27 cellular contexts compared by ENCODE assay signal in the genomic region with DNA sequence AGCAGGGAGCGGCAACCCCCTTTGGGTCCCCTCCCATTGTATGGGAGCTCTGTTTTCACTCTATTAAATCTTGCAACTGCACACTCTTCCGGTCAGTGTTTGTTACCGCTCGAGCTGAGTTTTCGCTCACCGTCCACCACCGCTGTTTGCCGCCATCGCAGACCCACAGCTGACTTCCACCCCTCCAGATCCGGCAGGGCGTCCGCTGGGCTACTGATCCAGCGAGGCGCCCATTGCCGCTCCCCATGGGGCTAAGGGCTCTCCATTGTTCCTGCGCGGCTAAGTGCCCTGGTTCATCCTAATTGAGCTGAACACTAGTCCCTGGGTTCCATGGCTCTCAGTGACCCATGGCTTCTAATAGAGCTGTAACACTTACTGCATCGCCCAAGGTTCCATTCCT.
"Had no signal": no experiment of that assay in that cellular context is flagged by ENCODE, and none has a peak within 500 bp of the region (broad histone marks: within the 10 kb centered on the region; RNA-seq: fewer than 3 reads in every experiment).

No MANE protein-coding gene starts in this region.

- H3K4me1 ChIP-seq: parathyroid adenoma, psoas muscle, right lobe of liver, sigmoid colon, stomach, tibial artery, transverse colon, upper lobe of right lung, uterus had no signal

- H2AFZ ChIP-seq: parathyroid adenoma had no signal

- H3K9me3 Mint-ChIP-seq: natural killer cell treated with Interleukin-12 subunit alpha and Interleukin-12 subunit beta and Interleukin-15 and Interleukin-18, amount 100 ng/mL, for 72 hours; nephron progenitor cell; neural crest cell; stimulated activated effector memory CD8-positive, alpha-beta T cell treated with anti-CD3 and anti-CD28 coated beads, Interleukin-12 subunit alpha, Interleukin-12 subunit beta, amount 100 ng/mL, for 72 hours; stimulated activated naive B cell treated with anti-CD40 and anti-IgM and Interleukin-4, amounts not matched to agents 10 μg/mL and 1 μg/mL and 100 μg/mL, for 72 hours; stimulated activated naive CD8-positive, alpha-beta T cell treated with anti-CD3 and anti-CD28 coated beads, Interleukin-15, Interleukin-2, amounts not matched to agents 100 ng/mL and 50 ng/mL, for 24 hours; type B pancreatic cell had no signal

- H3K79me2 ChIP-seq: parathyroid adenoma had no signal

- H3K36me3 ChIP-seq: ovary, right lobe of liver, sigmoid colon, stomach, tibial artery, transverse colon, upper lobe of right lung, uterus had no signal

- H3K9ac ChIP-seq: parathyroid adenoma had no signal

- H3K27ac Mint-ChIP-seq: natural killer cell treated with Interleukin-12 subunit alpha and Interleukin-12 subunit beta and Interleukin-15 and Interleukin-18, amount 100 ng/mL, for 72 hours; nephron progenitor cell; stimulated activated effector memory CD8-positive, alpha-beta T cell treated with anti-CD3 and anti-CD28 coated beads, Interleukin-12 subunit alpha, Interleukin-12 subunit beta, amount 100 ng/mL, for 72 hours; stimulated activated naive B cell treated with anti-CD40 and anti-IgM and Interleukin-4, amounts not matched to agents 10 μg/mL and 1 μg/mL and 100 μg/mL, for 72 hours; stimulated activated naive CD8-positive, alpha-beta T cell treated with anti-CD3 and anti-CD28 coated beads, Interleukin-15, Interleukin-2, amounts not matched to agents 100 ng/mL and 50 ng/mL, for 24 hours; type B pancreatic cell had no signal

- H3K27me3 ChIP-seq: ovary, right lobe of liver, sigmoid colon, stomach, transverse colon, upper lobe of right lung, uterus had no signal

- H3K4me1 Mint-ChIP-seq: naive thymus-derived CD8-positive, alpha-beta T cell; nephron progenitor cell; neural crest cell; stimulated activated effector memory CD8-positive, alpha-beta T cell treated with anti-CD3 and anti-CD28 coated beads, Interleukin-12 subunit alpha, Interleukin-12 subunit beta, amount 100 ng/mL, for 72 hours; stimulated activated naive B cell treated with anti-CD40 and anti-IgM and Interleukin-4, amounts not matched to agents 10 μg/mL and 1 μg/mL and 100 μg/mL, for 72 hours had no signal

- H3K4me3 Mint-ChIP-seq: naive thymus-derived CD8-positive, alpha-beta T cell; natural killer cell treated with Interleukin-12 subunit alpha and Interleukin-12 subunit beta and Interleukin-15 and Interleukin-18, amount 100 ng/mL, for 72 hours; nephron progenitor cell; neural crest cell; stimulated activated effector memory CD8-positive, alpha-beta T cell treated with anti-CD3 and anti-CD28 coated beads, Interleukin-12 subunit alpha, Interleukin-12 subunit beta, amount 100 ng/mL, for 72 hours; stimulated activated naive B cell treated with anti-CD40 and anti-IgM and Interleukin-4, amounts not matched to agents 10 μg/mL and 1 μg/mL and 100 μg/mL, for 72 hours; stimulated activated naive CD8-positive, alpha-beta T cell treated with anti-CD3 and anti-CD28 coated beads, Interleukin-15, Interleukin-2, amounts not matched to agents 100 ng/mL and 50 ng/mL, for 24 hours; type B pancreatic cell had no signal

- H3K36me3 Mint-ChIP-seq: naive thymus-derived CD8-positive, alpha-beta T cell; natural killer cell treated with Interleukin-12 subunit alpha and Interleukin-12 subunit beta and Interleukin-15 and Interleukin-18, amount 100 ng/mL, for 72 hours; stimulated activated effector memory CD8-positive, alpha-beta T cell treated with anti-CD3 and anti-CD28 coated beads, Interleukin-12 subunit alpha, Interleukin-12 subunit beta, amount 100 ng/mL, for 72 hours; stimulated activated naive B cell treated with anti-CD40 and anti-IgM and Interleukin-4, amounts not matched to agents 10 μg/mL and 1 μg/mL and 100 μg/mL, for 72 hours; type B pancreatic cell had no signal

- H3K9me3 ChIP-seq: ovary, psoas muscle, right lobe of liver, sigmoid colon, stomach, tibial artery, transverse colon, upper lobe of right lung, uterus had no signal

- DNase-seq: naive thymus-derived CD8-positive, alpha-beta T cell; nephron progenitor cell; occipital lobe; ovary; posterior cingulate gyrus; psoas muscle; right cardiac atrium; right lobe of liver; sigmoid colon; small intestine; stimulated activated CD4-positive, alpha-beta T cell treated with anti-CD3 and anti-CD28 coated beads, Interleukin-15, amount 100 ng/mL, for 24 hours; stimulated activated CD4-positive, alpha-beta T cell treated with anti-CD3 and anti-CD28 coated beads, Interleukin-2, amount 100 ng/mL, for 24 hours; stimulated activated CD4-positive, alpha-beta T cell treated with anti-CD3 and anti-CD28 coated beads, Interleukin-2, amount 100 ng/mL, for 48 hours; stimulated activated CD4-positive, alpha-beta T cell treated with anti-CD3 and anti-CD28 coated beads, Interleukin-4, amount 100 ng/mL, for 24 hours; stimulated activated naive B cell treated with anti-CD40 and anti-IgM and Interleukin-4, amounts not matched to agents 10 μg/mL and 1 μg/mL and 100 μg/mL, for 72 hours; stimulated activated naive CD4-positive, alpha-beta T cell treated with Interleukin-2 at 50 U/mL for 16 hours; stomach; tibial artery; transverse colon; upper lobe of right lung; uterus had no signal

- H3K27ac ChIP-seq: ovary, parathyroid adenoma, psoas muscle, right lobe of liver, sigmoid colon, stomach, tibial artery, transverse colon, upper lobe of right lung, uterus had no signal

- ATAC-seq: naive thymus-derived CD8-positive, alpha-beta T cell; natural killer cell treated with Interleukin-12 subunit alpha and Interleukin-12 subunit beta and Interleukin-15 and Interleukin-18, amount 100 ng/mL, for 72 hours; psoas muscle; right cardiac atrium; right lobe of liver; stimulated activated effector memory CD8-positive, alpha-beta T cell treated with anti-CD3 and anti-CD28 coated beads, Interleukin-12 subunit alpha, Interleukin-12 subunit beta, amount 100 ng/mL, for 72 hours; stimulated activated naive B cell treated with anti-CD40 and anti-IgM and Interleukin-4, amounts not matched to agents 10 μg/mL and 1 μg/mL and 100 μg/mL, for 72 hours; upper lobe of right lung had no signal

- H3K4me3 ChIP-seq: ovary, psoas muscle, right lobe of liver, sigmoid colon, stomach, tibial artery, transverse colon, upper lobe of right lung, uterus had no signal

- H3K27me3 Mint-ChIP-seq: naive thymus-derived CD8-positive, alpha-beta T cell; stimulated activated naive B cell treated with anti-CD40 and anti-IgM and Interleukin-4, amounts not matched to agents 10 μg/mL and 1 μg/mL and 100 μg/mL, for 72 hours; stimulated activated naive CD8-positive, alpha-beta T cell treated with anti-CD3 and anti-CD28 coated beads, Interleukin-15, Interleukin-2, amounts not matched to agents 100 ng/mL and 50 ng/mL, for 24 hours had no signal
